20 cellular contexts compared by ENCODE assay signal in the genomic region with DNA sequence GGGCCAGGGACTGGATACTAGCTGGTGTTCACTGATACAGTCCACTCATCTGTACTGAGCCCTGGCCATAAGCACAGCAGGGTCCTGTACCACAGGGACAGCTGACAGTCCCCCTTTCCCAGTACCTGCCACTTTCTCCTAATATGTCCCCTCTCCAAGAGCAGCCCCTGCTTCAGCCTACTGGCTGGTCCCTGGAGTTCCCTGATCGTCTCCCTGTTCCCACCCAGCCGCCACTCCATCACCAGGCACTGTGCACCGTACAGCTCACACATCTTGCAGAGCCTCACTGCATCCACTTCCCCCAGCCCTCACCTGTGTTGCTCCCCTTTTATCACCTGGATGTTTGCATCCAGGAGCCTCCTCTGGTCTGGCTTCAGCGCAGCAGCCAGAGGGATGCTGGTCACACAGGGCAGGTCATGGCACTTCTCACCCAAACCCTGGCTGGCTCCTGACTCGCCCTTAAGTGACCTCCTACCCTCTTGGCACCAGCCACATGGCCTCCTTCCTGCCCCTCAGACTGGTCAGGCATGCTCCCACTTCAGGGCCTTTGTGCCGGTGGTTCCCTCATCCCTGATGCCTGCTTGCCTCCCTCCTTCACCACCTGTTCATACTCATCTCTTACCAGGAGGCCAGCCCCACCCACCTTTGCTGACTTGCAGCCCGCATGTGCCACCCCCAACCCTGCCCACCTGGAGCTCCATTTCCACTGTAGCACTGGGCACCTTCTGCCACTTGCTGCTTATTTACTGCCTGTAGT. TPM values are rescaled to one million over a fixed set of nuclear protein-coding genes. Genes with fewer than 3 reads are reported as not detected.
"Had no signal": no experiment of that assay in that cellular context is flagged by ENCODE, and none has a peak within 500 bp of the region (broad histone marks: within the 10 kb centered on the region; RNA-seq: fewer than 3 reads in every experiment).

No MANE protein-coding gene starts in this region.

- H3K4me1 ChIP-seq: heart right ventricle, right lobe of liver, testis, upper lobe of right lung had no signal

- H3K9me3 ChIP-seq: heart right ventricle, neutrophil, psoas muscle, right lobe of liver, testis, tibial nerve, upper lobe of right lung had no signal

- H3K36me3 ChIP-seq: heart right ventricle, neutrophil, right lobe of liver, upper lobe of right lung had no signal

- H3K4me3 ChIP-seq: dorsolateral prefrontal cortex, heart right ventricle, psoas muscle, right lobe of liver, testis, tibial nerve, upper lobe of right lung had no signal

- DNase-seq: cortex of kidney; dorsolateral prefrontal cortex; effector CD8-positive, alpha-beta T cell; foreskin melanocyte; heart right ventricle; hypothalamus; kidney glomerular epithelial cell; mesendoderm; naive B cell; nephron progenitor cell; psoas muscle; retina; right lobe of liver; stimulated activated CD4-positive, alpha-beta T cell treated with anti-CD3 and anti-CD28 coated beads, Interleukin-4, amount 100 ng/mL, for 24 hours; testis; upper lobe of right lung had no signal

- H3K27me3 ChIP-seq: dorsolateral prefrontal cortex, heart right ventricle, right lobe of liver, testis, tibial nerve, upper lobe of right lung had no signal

- ATAC-seq: heart right ventricle; psoas muscle; right lobe of liver; stimulated activated memory B cell treated with anti-CD40 and anti-IgM and Interleukin-4, amounts not matched to agents 10 μg/mL and 1 μg/mL and 100 μg/mL, for 72 hours; upper lobe of right lung had no signal

- H3K27ac ChIP-seq: heart right ventricle, neutrophil, psoas muscle, right lobe of liver, testis, tibial nerve, upper lobe of right lung had no signal

RNA-seq across cellular contexts. Expression of a gene that starts 51.5 kb away (rescaled TPM):
- polyA plus RNA-seq: liver, psoas muscle had no signal
